ENCODE assay signal across 24 cellular contexts in the genomic region with DNA sequence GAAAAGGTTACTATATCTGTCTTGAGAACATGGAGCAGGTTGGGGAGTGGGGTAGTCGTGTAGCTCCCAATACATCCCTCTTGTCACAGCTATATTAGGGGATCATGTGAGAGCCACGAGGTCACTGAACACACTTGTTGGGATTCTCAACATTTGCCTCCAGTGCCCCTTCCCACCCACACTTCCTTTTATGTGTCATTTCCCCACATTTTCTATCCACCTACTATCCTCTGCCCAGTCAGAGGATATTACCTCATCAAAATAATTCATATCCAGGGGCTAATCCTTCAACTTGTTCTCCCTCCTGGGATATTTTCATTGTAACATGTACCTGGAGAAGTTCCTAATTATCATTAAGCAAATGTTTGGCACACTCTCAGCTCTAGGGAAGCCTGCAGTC.
DNase-seq lines count a peak whose midpoint lies in the region; ATAC-seq, FAIRE-seq and TF ChIP-seq lines count a peak whose summit lies in the region.
"Had no signal": no experiment of that assay in that cellular context is flagged by ENCODE, and none has a peak within 500 bp of the region (broad histone marks: within the 10 kb centered on the region; RNA-seq: fewer than 3 reads in every experiment).

No MANE protein-coding gene starts in this region.

- no peaks in the 10 kb centered on the region for H3K9me1 ChIP-seq in endothelial cell of umbilical vein (replicated peaks; ENCODE audit: control insufficient read depth, extremely low read depth, insufficient read depth, low read length)

- TF ChIP-seq CTCF in endothelial cell of umbilical vein (IDR thresholded peaks at IDR 0.05; ENCODE audit: extremely low read depth in 1 of 2, insufficient read depth in 1 of 2, low read depth in 1 of 2, low read length in 2 of 2): no peak
- TF ChIP-seq CTCF in smooth muscle cell (IDR thresholded peaks at IDR 0.05; ENCODE audit: borderline replicate concordance, insufficient read depth, poor library complexity, severe bottlenecking): no peak
- no peak for TF ChIP-seq CTCF in heart right ventricle (IDR thresholded peaks at IDR 0.05)

- no peak overlapping the region for H3K4me3 ChIP-seq in endothelial cell of umbilical vein (replicated peaks in 1 of 3; ENCODE audit: insufficient read depth in 1 of 3, low read depth in 1 of 3, low read length in 3 of 3)
- H3K4me3 ChIP-seq in smooth muscle cell: no peak overlapping the region
- no peak overlapping the region for H3K4me3 ChIP-seq in heart right ventricle
- H3K4me3 ChIP-seq: BLaER1, GM12878, PC-9, SJSA1 had no signal

- WGBS in smooth muscle cell (ENCODE audit: low lambda C conversion rate): 62% methylated on average over 2 of the region's 2 CpGs
- WGBS in heart right ventricle, 2 donors: 61 to 73% methylated on average over 2 of the region's 2 CpGs

- peak; percentile 40 for FAIRE-seq in endothelial cell of umbilical vein (lab: Jason Lieb, UNC)
- FAIRE-seq: GM12878 had no signal

- H3K9me3 ChIP-seq in endothelial cell of umbilical vein (replicated peaks; ENCODE audit: control insufficient read depth, insufficient read depth, low read length) (no peaks in the 10 kb centered on the region), smooth muscle cell (replicated peaks; ENCODE audit: low read depth) (no peaks in the 10 kb centered on the region), heart right ventricle (no peaks in the 10 kb centered on the region)
- H3K9me3 ChIP-seq: BLaER1, SJSA1 had no signal

- DNase-seq in COLO829 (ENCODE audit: low spot score) (peak; percentile 8), HT1080 (ENCODE audit: low read depth) (peak; percentile 51), endothelial cell of umbilical vein (ENCODE audit: low read depth, low spot score) (peak; percentile 21), smooth muscle cell (lab: John Stamatoyannopoulos, UW; ENCODE audit: unreplicated experiment) (no peak), SHP77 (lab: John Stamatoyannopoulos, UW) (no peak), heart right ventricle (no peak)
- DNase-seq: CD4-positive, alpha-beta T cell; COR-L47; DMS53; GDM1; NCI-H1048; NCI-H1417; NCI-H1694; NCI-H2029 treated with DMSO at 0.1 percent for 48 hours; NCI-H446 treated with DMSO at 0.1 percent for 48 hours; NCI-H526; NCI-H82; PC-9 had no signal

- H4K20me1 ChIP-seq in endothelial cell of umbilical vein (replicated peaks; ENCODE audit: control insufficient read depth, extremely low read depth, insufficient read depth, low read length) (no peaks in the 10 kb centered on the region), smooth muscle cell (ENCODE audit: low read depth) (no peaks in the 10 kb centered on the region)
- H4K20me1 ChIP-seq: BLaER1 had no signal

- H3F3A ChIP-seq in smooth muscle cell (ENCODE audit: low read depth): no peaks in the 10 kb centered on the region

- no peak overlapping the region for H2AFZ ChIP-seq in endothelial cell of umbilical vein (ENCODE audit: low read depth, low read length)
- no peak overlapping the region for H2AFZ ChIP-seq in smooth muscle cell (ENCODE audit: low read depth)
- H2AFZ ChIP-seq: PC-9 had no signal

- dilution Hi-C loops in endothelial cell of umbilical vein (cut with MboI; ENCODE audit: extremely low pct_ligation_motif_present, low sequenced_read_pairs): no loop called here

- POLR2A ChIA-PET in endothelial cell of umbilical vein (lab: Charles Lee): no interaction called here

- H3K4me2 ChIP-seq in endothelial cell of umbilical vein (ENCODE audit: insufficient read depth, low read length) (no peak overlapping the region), smooth muscle cell (peak overlapping the region; percentile 22)
- H3K4me2 ChIP-seq: BLaER1, KMS-11, PC-9 had no signal

- BruUV-seq in endothelial cell of umbilical vein (replicated peaks; lab: Mats Ljungman, UMichigan): no TSS peak

- H3K27ac ChIP-seq in endothelial cell of umbilical vein (ENCODE audit: insufficient read depth, low read depth, low read length) (no peak overlapping the region), smooth muscle cell (ENCODE audit: low read depth) (no peak overlapping the region), heart right ventricle (no peak overlapping the region)
- H3K27ac ChIP-seq: BLaER1, KMS-11, PC-9, SJSA1 had no signal

- no peak overlapping the region for H3K9ac ChIP-seq in endothelial cell of umbilical vein (replicated peaks; ENCODE audit: extremely low read depth, insufficient read depth, low read length)
- no peak overlapping the region for H3K9ac ChIP-seq in smooth muscle cell (ENCODE audit: low read depth)
- H3K9ac ChIP-seq: BLaER1, KMS-11 had no signal

- no peaks in the 10 kb centered on the region for H3K79me2 ChIP-seq in endothelial cell of umbilical vein (ENCODE audit: control insufficient read depth, insufficient read depth, low read length)
- no peaks in the 10 kb centered on the region for H3K79me2 ChIP-seq in smooth muscle cell (ENCODE audit: low read depth)

- H3K27me3 ChIP-seq in endothelial cell of umbilical vein (ENCODE audit: control insufficient read depth in 2 of 2, insufficient read depth in 2 of 2, low read length in 2 of 2) (peaks cover 30 to 35% of the 10 kb centered on the region in 2 experiments), smooth muscle cell (ENCODE audit: low read depth) (no peaks in the 10 kb centered on the region), heart right ventricle (peaks cover 0 to 3% (median 0%) of the 10 kb centered on the region in 7 donors)
- H3K27me3 ChIP-seq: BLaER1 had no signal

- H3K36me3 ChIP-seq in endothelial cell of umbilical vein (ENCODE audit: control insufficient read depth in 2 of 2, extremely low read depth in 1 of 2, insufficient read depth in 2 of 2, low read length in 2 of 2) (no peaks in the 10 kb centered on the region), smooth muscle cell (ENCODE audit: low read depth) (no peaks in the 10 kb centered on the region), heart right ventricle (no peaks in the 10 kb centered on the region)
- H3K36me3 ChIP-seq: BLaER1, SJSA1 had no signal

- TF ChIP-seq POLR2A in endothelial cell of umbilical vein (IDR thresholded peaks at IDR 0.05; ENCODE audit: low read depth, low read length): no peak

- ATAC-seq in HG02885 (IDR thresholded peaks at IDR 0.05; ENCODE audit: poor library complexity, unreplicated experiment) (no peak), heart right ventricle (no peak)
- ATAC-seq: GM12878, Right ventricle myocardium inferior had no signal

- H3K4me1 ChIP-seq in endothelial cell of umbilical vein (ENCODE audit: control insufficient read depth, extremely low read depth, insufficient read depth, low read length): peaks cover 5% of the 10 kb centered on the region
- H3K4me1 ChIP-seq in smooth muscle cell (ENCODE audit: low read depth): peaks cover 4% of the 10 kb centered on the region
- H3K4me1 ChIP-seq in heart right ventricle: peaks cover 0 to 7% (median 0%) of the 10 kb centered on the region in 9 donors
- H3K4me1 ChIP-seq: BLaER1, SJSA1 had no signal

- intact Hi-C loops in endothelial cell of umbilical vein (cut with micrococcal nuclease): no loop called here
- intact Hi-C loops in heart right ventricle (cut with DNase I): no loop called here

- CTCF ChIA-PET in endothelial cell of umbilical vein (lab: Charles Lee): interaction anchor here (0.5 to 2.3 kb wide), 3 partner anchors 24 to 1547 kb away, joined by 3 to 5 read pairs (median 5); no protein-coding TSS in a partner anchor

TF ChIP-seq in endothelial cell of umbilical vein, 7 proteins besides CTCF, POLR2A, EP300 and RAD21:
- TF ChIP-seq MAX (IDR thresholded peaks at IDR 0.05; ENCODE audit: insufficient read depth, insufficient read length) (no peak), FOS (IDR thresholded peaks at IDR 0.05; ENCODE audit: borderline replicate concordance, insufficient read depth, low read length) (peak; percentile 70), JUN (IDR thresholded peaks at IDR 0.05; ENCODE audit: borderline replicate concordance, insufficient read depth, insufficient read length, low read depth) (peak; percentile 3)

Comparison
In these comparisons a context has a peak if more than half of its experiments do, and no peak if none do; other contexts are left out.
1. DNase-seq: peak in COLO829 (single experiment), HT1080 (single experiment) and endothelial cell of umbilical vein (single experiment); none in smooth muscle cell (single experiment), SHP77 (0 of 2) and heart right ventricle (0 of 2).